Comparison of ENCODE assay signal across 10 cellular contexts in the genomic region with DNA sequence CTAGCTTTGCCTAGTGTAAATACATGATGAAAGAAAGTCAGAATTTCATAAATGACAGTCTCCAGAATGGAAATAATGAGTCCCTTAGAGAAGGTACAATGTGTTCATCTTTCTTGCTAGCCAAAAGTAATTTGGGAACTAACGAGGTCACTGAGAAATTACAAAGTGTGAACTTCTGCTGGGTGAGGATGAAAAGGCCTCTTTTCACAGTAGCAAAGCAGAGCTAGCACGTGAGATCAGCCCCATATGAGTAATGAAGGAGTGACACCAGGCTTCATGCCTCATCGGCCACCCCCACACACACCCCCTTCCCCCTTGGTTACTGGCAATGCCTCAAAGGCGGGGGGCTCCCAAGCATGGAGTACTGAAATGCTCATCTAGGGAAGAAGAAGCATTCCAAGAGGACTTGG.
DNase-seq lines count a peak whose midpoint lies in the region; ATAC-seq, FAIRE-seq and TF ChIP-seq lines count a peak whose summit lies in the region.
"Had no signal": no experiment of that assay in that cellular context is flagged by ENCODE, and none has a peak within 500 bp of the region (broad histone marks: within the 10 kb centered on the region; RNA-seq: fewer than 3 reads in every experiment).

No MANE protein-coding gene starts in this region.

- TF ChIP-seq CTCF in fibroblast of villous mesenchyme (IDR thresholded peaks at IDR 0.05; ENCODE audit: insufficient read depth, low read depth, low read length), result no peak

- TF ChIP-seq POLR2A in GM12892 (IDR thresholded peaks at IDR 0.05; ENCODE audit: low read depth, low read length), result no peak

- H3K4me3 ChIP-seq in fibroblast of villous mesenchyme (ENCODE audit: low read depth, low read length), result no peak overlapping the region

- ATAC-seq in activated CD4-positive, CD25-positive, alpha-beta regulatory T cell treated with anti-CD3 and anti-CD28 coated beads, Interleukin-2, amount 50 U/mL, for 24 hours, result peak; percentile 66 to 77
- peak; percentile 44 for ATAC-seq in HG03565 (IDR thresholded peaks at IDR 0.05; ENCODE audit: unreplicated experiment)

- FAIRE-seq in GM12892 (lab: Jason Lieb, UNC), result no peak

- DNase-seq in activated CD4-positive, CD25-positive, alpha-beta regulatory T cell treated with anti-CD3 and anti-CD28 coated beads, Interleukin-2, amount 50 U/mL, for 72 hours, result no peak
- DNase-seq in fibroblast of villous mesenchyme (ENCODE audit: low read depth), result peak; percentile 42
- peak; percentile 6 to 29 (median 16) for DNase-seq in stimulated activated CD4-positive, alpha-beta T cell treated with anti-CD3 and anti-CD28 coated beads, TNF-alpha, amount 100 ng/mL, for 24 hours (ENCODE audit: low read depth in 3 of 3)
- DNase-seq in iPS-NIHi11 (ENCODE audit: low spot score), result no peak
- no peak for DNase-seq in GM12892 (ENCODE audit: insufficient read length)
- no peak for DNase-seq in NCI-H1417 (lab: John Stamatoyannopoulos, UW)
- DNase-seq: activated gamma-delta T cell, NCI-H510A treated with DMSO at 0.1 percent for 48 hours had no signal

Comparison
In these comparisons a context has a peak if more than half of its experiments do, and no peak if none do; other contexts are left out.
1. DNase-seq: peak in fibroblast of villous mesenchyme (single experiment) and stimulated activated CD4-positive, alpha-beta T cell treated with anti-CD3 and anti-CD28 coated beads, TNF-alpha, amount 100 ng/mL, for 24 hours (3 of 3); none in activated CD4-positive, CD25-positive, alpha-beta regulatory T cell treated with anti-CD3 and anti-CD28 coated beads, Interleukin-2, amount 50 U/mL, for 72 hours (single experiment), iPS-NIHi11 (single experiment), GM12892 (single experiment) and NCI-H1417 (0 of 3).